Comparison of ENCODE assay signal across 8 cellular contexts in the genomic region with DNA sequence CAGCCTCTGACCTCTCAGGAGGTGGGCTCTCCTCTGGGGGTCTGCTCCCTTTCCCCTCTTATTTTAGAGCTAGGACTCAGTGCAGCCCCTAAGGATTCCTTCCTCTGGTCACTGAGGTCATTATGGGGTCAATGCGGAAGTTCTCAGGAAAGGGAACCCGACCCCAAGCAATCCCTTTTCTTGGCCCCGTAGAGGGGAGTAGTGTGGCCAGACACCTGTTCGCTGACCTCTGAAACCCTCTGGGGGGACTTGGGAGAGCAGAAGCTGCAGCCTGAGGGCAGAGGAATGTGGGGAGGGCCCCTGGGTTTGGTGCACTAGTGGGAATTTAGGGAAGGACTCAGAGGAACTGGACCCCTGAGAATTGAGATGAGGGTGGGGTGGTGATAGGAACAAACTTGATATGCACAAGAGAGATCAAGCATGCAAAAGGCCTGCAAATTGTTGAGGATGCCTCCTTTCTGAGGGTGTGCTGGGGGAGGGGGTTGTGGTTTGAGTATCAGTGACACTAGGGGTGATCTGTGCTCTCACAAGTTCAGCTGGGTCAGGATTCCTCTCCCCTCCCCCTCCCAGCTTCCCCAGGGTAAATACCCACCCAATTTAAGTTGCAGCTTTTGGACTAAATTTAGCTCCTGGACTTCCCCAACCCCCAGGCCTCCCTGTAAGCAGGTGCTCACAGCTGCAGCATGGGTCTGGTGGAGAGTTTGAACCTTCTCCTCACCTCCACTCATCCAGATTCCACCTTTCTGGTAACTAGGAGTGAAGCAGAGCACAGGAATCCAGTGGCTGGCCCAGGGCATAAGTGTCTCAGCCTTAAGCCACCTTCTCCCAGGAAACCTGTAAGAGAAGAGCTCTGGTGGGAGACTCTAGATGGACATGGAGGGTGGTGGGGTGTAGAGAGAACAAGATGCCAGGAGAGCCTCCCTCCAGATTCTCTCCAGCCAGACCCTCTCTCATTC. TPM values are rescaled to one million over a fixed set of nuclear protein-coding genes. Genes with fewer than 3 reads are reported as not detected.
A peak's percentile ranks its signal among the peaks of the same experiment; 100 is the strongest.
DNase-seq lines count a peak whose midpoint lies in the region; ATAC-seq and TF ChIP-seq lines count a peak whose summit lies in the region.

No MANE protein-coding gene starts in this region.

- H3K27ac Mint-ChIP-seq in mesothelial cell of epicardium = peak overlapping the region; percentile 100
- H3K27ac Mint-ChIP-seq in stimulated activated naive CD8-positive, alpha-beta T cell treated with anti-CD3 and anti-CD28 coated beads, Interleukin-15, Interleukin-2, amounts not matched to agents 100 ng/mL and 50 ng/mL, for 24 hours = peak overlapping the region; percentile 100

- H3K27ac ChIP-seq in body of pancreas = peak overlapping the region; percentile 97 to 100 (median 98)

- H3K36me3 Mint-ChIP-seq in mesothelial cell of epicardium = no peaks in the 10 kb centered on the region
- peaks cover 4% of the 10 kb centered on the region for H3K36me3 Mint-ChIP-seq in stimulated activated naive CD8-positive, alpha-beta T cell treated with anti-CD3 and anti-CD28 coated beads, Interleukin-15, Interleukin-2, amounts not matched to agents 100 ng/mL and 50 ng/mL, for 24 hours (ENCODE audit: low read depth)

- intact Hi-C loops in body of pancreas (cut with DNase I) = no loop called here

- WGBS in body of pancreas, 2 donors = 0 to 10% methylated on average over 3 to 4 of the region's 4 CpGs

- peaks cover 84% of the 10 kb centered on the region for H3K4me1 ChIP-seq in body of pancreas

- DNase-seq in T follicular helper cell (ENCODE audit: low read depth) (peak; percentile 50), body of pancreas (peak in 2 of 4 donors; percentile 43), mesothelial cell of epicardium (ENCODE audit: low spot score in 2 of 2, unreplicated experiment in 2 of 2) (no peak), NCI-H510A treated with DMSO at 0.1 percent for 48 hours (lab: John Stamatoyannopoulos, UW) (no peak), foreskin fibroblast (no peak)

- H3K27me3 Mint-ChIP-seq in mesothelial cell of epicardium (ENCODE audit: low read depth) = no peaks in the 10 kb centered on the region
- H3K27me3 Mint-ChIP-seq in stimulated activated naive CD8-positive, alpha-beta T cell treated with anti-CD3 and anti-CD28 coated beads, Interleukin-15, Interleukin-2, amounts not matched to agents 100 ng/mL and 50 ng/mL, for 24 hours = no peaks in the 10 kb centered on the region

- no peaks in the 10 kb centered on the region for H3K36me3 ChIP-seq in body of pancreas (replicated peaks in 1 of 2; ENCODE audit: insufficient read depth in 1 of 2, low read depth in 2 of 2)

- H3K4me1 Mint-ChIP-seq in mesothelial cell of epicardium = peaks cover 61% of the 10 kb centered on the region
- peaks cover 73% of the 10 kb centered on the region for H3K4me1 Mint-ChIP-seq in stimulated activated naive CD8-positive, alpha-beta T cell treated with anti-CD3 and anti-CD28 coated beads, Interleukin-15, Interleukin-2, amounts not matched to agents 100 ng/mL and 50 ng/mL, for 24 hours (ENCODE audit: low read depth)

- ATAC-seq in GM18870 (IDR thresholded peaks at IDR 0.05; ENCODE audit: unreplicated experiment) (peak; percentile 42), HG02938 (IDR thresholded peaks at IDR 0.05; ENCODE audit: unreplicated experiment) (peak; percentile 26), body of pancreas (no peak)

- no peak for TF ChIP-seq CTCF in body of pancreas (IDR thresholded peaks at IDR 0.05)
- no peak for TF ChIP-seq CTCF in mesothelial cell of epicardium (IDR thresholded peaks at IDR 0.05; ENCODE audit: unreplicated experiment)
- TF ChIP-seq CTCF in foreskin fibroblast (IDR thresholded peaks at IDR 0.05; ENCODE audit: low read depth, low read length) = no peak

- no peaks in the 10 kb centered on the region for H3K9me3 ChIP-seq in body of pancreas

- no peaks in the 10 kb centered on the region for H3K27me3 ChIP-seq in body of pancreas

- peak overlapping the region; percentile 80 for H3K4me3 Mint-ChIP-seq in mesothelial cell of epicardium
- H3K4me3 Mint-ChIP-seq in stimulated activated naive CD8-positive, alpha-beta T cell treated with anti-CD3 and anti-CD28 coated beads, Interleukin-15, Interleukin-2, amounts not matched to agents 100 ng/mL and 50 ng/mL, for 24 hours = peak overlapping the region; percentile 97

- TF ChIP-seq POLR2A in body of pancreas (IDR thresholded peaks at IDR 0.05) = no peak

- no peaks in the 10 kb centered on the region for H3K9me3 Mint-ChIP-seq in mesothelial cell of epicardium
- H3K9me3 Mint-ChIP-seq in stimulated activated naive CD8-positive, alpha-beta T cell treated with anti-CD3 and anti-CD28 coated beads, Interleukin-15, Interleukin-2, amounts not matched to agents 100 ng/mL and 50 ng/mL, for 24 hours = no peaks in the 10 kb centered on the region

- no peak overlapping the region for H3K4me3 ChIP-seq in body of pancreas
- peak overlapping the region in 1 of 2 donors; percentile 7 for H3K4me3 ChIP-seq in foreskin fibroblast (ENCODE audit: low read depth in 1 of 2, low read length in 2 of 2)

RNA-seq across cellular contexts. Expression of a gene that starts 13.5 kb away (rescaled TPM):
- total RNA-seq in body of pancreas (1 to 10 TPM; 4.7 to 7.6 TPM), mesothelial cell of epicardium (16.1 to 18.0 TPM (median 16.6 TPM) in 3 replicates)

RNA-seq across cellular contexts. Expression of a gene that starts 16.7 kb away (rescaled TPM):
- total RNA-seq in body of pancreas (100 to 1,000 TPM; 211 to 223 TPM), mesothelial cell of epicardium (257 to 268 TPM (median 262 TPM) in 3 replicates)

RNA-seq across cellular contexts. Expression of a gene that starts 47.1 kb away (rescaled TPM):
- total RNA-seq in body of pancreas (not detected), mesothelial cell of epicardium (1.2 to 1.9 TPM (median 1.7 TPM) in 3 replicates)

RNA-seq across cellular contexts. Expression of a gene that starts 54.8 kb away (rescaled TPM):
- total RNA-seq in body of pancreas (1 to 10 TPM; 1.3 to 2.1 TPM), mesothelial cell of epicardium (4.9 to 5.0 TPM (median 4.9 TPM) in 3 replicates)
